Comparison of ENCODE assay signal across 18 cellular contexts in genomic region chr18:76441002-76441667, GRCh38. TPM values are rescaled to one million over a fixed set of nuclear protein-coding genes. Genes with fewer than 3 reads are reported as not detected.
DNase-seq lines count a peak whose midpoint lies in the region; FAIRE-seq and TF ChIP-seq lines count a peak whose summit lies in the region.
"Had no signal": no experiment of that assay in that cellular context is flagged by ENCODE, and none has a peak within 500 bp of the region (broad histone marks: within the 10 kb centered on the region; RNA-seq: fewer than 3 reads in every experiment).

No MANE protein-coding gene starts in this region.

- no peak overlapping the region for H3K27ac ChIP-seq in kidney (ENCODE audit: low read depth in 2 of 2, low read length in 2 of 2)
- no peak overlapping the region for H3K27ac ChIP-seq in spleen
- H3K27ac ChIP-seq in transverse colon, result no peak overlapping the region
- H3K27ac ChIP-seq in colonic mucosa, result no peak overlapping the region
- H3K27ac ChIP-seq in testis, result no peak overlapping the region
- H3K27ac ChIP-seq: 22Rv1 had no signal

- TF ChIP-seq CTCF in kidney (IDR thresholded peaks at IDR 0.05; ENCODE audit: borderline replicate concordance, extremely low read depth, insufficient read depth), result no peak
- TF ChIP-seq CTCF in spleen (IDR thresholded peaks at IDR 0.05 in 8 of 11, conservative IDR thresholded peaks at IDR 0.05 in 3 of 11), result no peak
- TF ChIP-seq CTCF in transverse colon (IDR thresholded peaks at IDR 0.05), result no peak
- no peak for TF ChIP-seq CTCF in colonic mucosa (IDR thresholded peaks at IDR 0.05)
- TF ChIP-seq CTCF in testis (IDR thresholded peaks at IDR 0.05), result no peak

- H3K9me3 ChIP-seq in kidney (ENCODE audit: control insufficient read depth in 1 of 2, low read length in 2 of 2) (no peaks in the 10 kb centered on the region), spleen (no peaks in the 10 kb centered on the region), transverse colon (no peaks in the 10 kb centered on the region), colonic mucosa (no peaks in the 10 kb centered on the region), testis (no peaks in the 10 kb centered on the region)

- FAIRE-seq in kidney (lab: Jason Lieb, UNC), result no peak
- FAIRE-seq: H54, HepG2 had no signal

- 97 to 99% (median 98%) methylated on average over 44 to 54 of the region's 54 CpGs for WGBS in spleen, 5 donors
- WGBS in transverse colon (ENCODE audit: low coverage in 1 of 2), 2 donors, result 95% methylated on average over 54 of the region's 54 CpGs; no CpG with 5 or more reads in 1 of the 2 donors
- 85 to 88% methylated on average over 8 to 54 of the region's 54 CpGs for WGBS in testis, 2 donors

- intact Hi-C loops in kidney (cut with DNase I), result no loop called here
- intact Hi-C loops in spleen (cut with DNase I; ENCODE audit: low total_unique reads), result no loop called here
- intact Hi-C loops in transverse colon (cut with DNase I; ENCODE audit: low total_unique reads), result no loop called here
- intact Hi-C loops in colonic mucosa (cut with DNase I), result no loop called here
- intact Hi-C loops in testis (cut with DNase I; ENCODE audit: low total_unique reads), result no loop called here

- DNase-seq in activated CD8-positive, alpha-beta memory T cell treated with anti-CD3 and anti-CD28 coated beads for 24 hours, result peak; percentile 46
- no peak for DNase-seq in activated CD8-positive, alpha-beta memory T cell treated with anti-CD3 and anti-CD28 coated beads, Interleukin-2, amount 50 U/mL, for 4 hours
- peak; percentile 38 for DNase-seq in D341Med (ENCODE audit: low spot score)
- peak; percentile 56 for DNase-seq in kidney
- peak; percentile 58 for DNase-seq in spleen
- DNase-seq in transverse colon, result no peak
- no peak for DNase-seq in colonic mucosa
- no peak for DNase-seq in testis
- DNase-seq: DMS79 treated with DMSO at 0.1 percent for 48 hours, KBM-7, NCI-H1105, NCI-H524, NCI-H82, OCI-M1, SHP77 had no signal

- H3K4me1 ChIP-seq in kidney (ENCODE audit: control insufficient read depth in 1 of 2, insufficient read depth in 1 of 2, low read depth in 1 of 2, low read length in 2 of 2), result peaks cover 11 to 12% of the 10 kb centered on the region in 2 donors
- H3K4me1 ChIP-seq in spleen, result peaks cover 7 to 31% (median 20%) of the 10 kb centered on the region in 6 donors
- peaks cover 13 to 30% (median 21%) of the 10 kb centered on the region in 4 donors for H3K4me1 ChIP-seq in transverse colon
- peaks cover 9% of the 10 kb centered on the region for H3K4me1 ChIP-seq in colonic mucosa
- H3K4me1 ChIP-seq in testis, result peaks cover 52% of the 10 kb centered on the region

- TF ChIP-seq POLR2A in spleen (IDR thresholded peaks at IDR 0.05), result no peak
- no peak for TF ChIP-seq POLR2A in transverse colon (IDR thresholded peaks at IDR 0.05)
- no peak for TF ChIP-seq POLR2A in testis (IDR thresholded peaks at IDR 0.05)

- in situ Hi-C loops in transverse colon (cut with MboI; ENCODE audit: low pct_ligation_motif_present in 1 of 4, low pct_unique_long_range_greater_than_20kb in 1 of 4, low sequenced_read_pairs in 3 of 4), result no loop called here

- no peak for TF ChIP-seq EP300 in transverse colon (IDR thresholded peaks at IDR 0.05; ENCODE audit: low read depth)

- peaks cover 4 to 14% of the 10 kb centered on the region in 2 donors for H3K36me3 ChIP-seq in kidney (ENCODE audit: control insufficient read depth in 1 of 2, insufficient read depth in 2 of 2, low read length in 2 of 2)
- peaks cover 0 to 70% (median 28%) of the 10 kb centered on the region in 6 donors for H3K36me3 ChIP-seq in spleen
- H3K36me3 ChIP-seq in transverse colon, result peaks cover 0 to 13% (median 6%) of the 10 kb centered on the region in 4 donors
- H3K36me3 ChIP-seq in colonic mucosa, result no peaks in the 10 kb centered on the region
- no peaks in the 10 kb centered on the region for H3K36me3 ChIP-seq in testis (ENCODE audit: low read depth, missing control alignments)

- H3K4me3 ChIP-seq in kidney (ENCODE audit: low read length in 2 of 2) (no peak overlapping the region), spleen (no peak overlapping the region), transverse colon (no peak overlapping the region), colonic mucosa (no peak overlapping the region), testis (no peak overlapping the region)

- H3K9ac ChIP-seq in kidney (ENCODE audit: low read length in 2 of 2) (no peak overlapping the region), colonic mucosa (ENCODE audit: low read depth in 2 of 2, low read length in 2 of 2) (no peak overlapping the region)

- H3K27me3 ChIP-seq in spleen (replicated peaks in 1 of 7), result no peaks in the 10 kb centered on the region
- no peaks in the 10 kb centered on the region for H3K27me3 ChIP-seq in transverse colon
- H3K27me3 ChIP-seq in colonic mucosa, result no peaks in the 10 kb centered on the region
- no peaks in the 10 kb centered on the region for H3K27me3 ChIP-seq in testis

RNA-seq across cellular contexts. Expression of gene ZNF516, which starts 53.9 kb away (rescaled TPM):
- total RNA-seq in kidney (28.7 TPM), spleen (10 to 100 TPM; 20.8 to 58.4 (median 41.1) TPM), transverse colon (10 to 100 TPM; 19.4 to 37.8 (median 26.7) TPM), colonic mucosa (10 to 100 TPM; 15.2 to 21.3 TPM), testis (100 to 1,000 TPM; 189 to 212 TPM)
- polyA plus RNA-seq in kidney (ENCODE audit: insufficient read depth, low read depth, low replicate concordance) (6.7 TPM), spleen (1 to 10 TPM; 4.5 to 8.7 (median 4.9) TPM), testis (ENCODE audit: insufficient read depth, low read depth, low replicate concordance) (79.0 TPM)

Comparison
In these comparisons a context has a peak if more than half of its experiments do, and no peak if none do; other contexts are left out.
1. DNase-seq: peak in activated CD8-positive, alpha-beta memory T cell treated with anti-CD3 and anti-CD28 coated beads for 24 hours (single experiment), D341Med (single experiment), kidney (single experiment) and spleen (single experiment); none in activated CD8-positive, alpha-beta memory T cell treated with anti-CD3 and anti-CD28 coated beads, Interleukin-2, amount 50 U/mL, for 4 hours (single experiment), transverse colon (single experiment), colonic mucosa (single experiment) and testis (single experiment).